8 cellular contexts compared by ENCODE assay signal in genomic region chr4:78057135-78057599, GRCh38. TPM values are rescaled to one million over a fixed set of nuclear protein-coding genes. Genes with fewer than 3 reads are reported as not detected.
A peak's percentile ranks its signal among the peaks of the same experiment; 100 is the strongest.
DNase-seq lines count a peak whose midpoint lies in the region; ATAC-seq and TF ChIP-seq lines count a peak whose summit lies in the region.

Gene FRAS1, plus strand, starts transcription at chr4:78057323. Its CDS starts 687 bp downstream, at chr4:78058010.

- H3K4me1 Mint-ChIP-seq in activated CD4-positive, alpha-beta memory T cell treated with anti-CD3 and anti-CD28 coated beads, Interleukin-2, amount 10 ng/mL, durations not matched to agents 7 days and 5 days: peaks cover 26% of the 10 kb centered on the region

- CTCF ChIA-PET in activated CD4-positive, alpha-beta memory T cell treated with anti-CD3 and anti-CD28 coated beads, Interleukin-2, amount 10 ng/mL, durations not matched to agents 7 days and 5 days (lab: Charles Lee): interaction anchor here (1.4 kb wide), 1 partner anchor 12 kb away, joined by 3 read pairs; no protein-coding TSS in a partner anchor

- H3K9me2 ChIP-seq in neural cell (ENCODE audit: insufficient read depth, low read length): no peaks in the 10 kb centered on the region

- H3K36me3 ChIP-seq in neural cell (ENCODE audit: insufficient read depth, low read length): no peaks in the 10 kb centered on the region

- peaks cover 3% of the 10 kb centered on the region for H3K36me3 Mint-ChIP-seq in activated CD4-positive, alpha-beta memory T cell treated with anti-CD3 and anti-CD28 coated beads, Interleukin-2, amount 10 ng/mL, durations not matched to agents 7 days and 5 days (ENCODE audit: low read depth)

- no peaks in the 10 kb centered on the region for H3K9me3 ChIP-seq in neural cell (ENCODE audit: low read length)

- H3F3A ChIP-seq in neural cell (ENCODE audit: insufficient read depth, low read length, poor library complexity, severe bottlenecking): peaks cover 4% of the 10 kb centered on the region

- peak within 1 kb of the TSS; percentile 90 for H3K4me2 ChIP-seq in neural cell (ENCODE audit: low read length)

- H2AFZ ChIP-seq in neural cell (ENCODE audit: low read depth, low read length): peak within 1 kb of the TSS; percentile 77

- H3K27ac Mint-ChIP-seq in activated CD4-positive, alpha-beta memory T cell treated with anti-CD3 and anti-CD28 coated beads, Interleukin-2, amount 10 ng/mL, durations not matched to agents 7 days and 5 days: no peak within 1 kb of the TSS

- peak within 1 kb of the TSS; percentile 55 for H3K9ac ChIP-seq in neural cell (ENCODE audit: low read length)

- H3K4me3 ChIP-seq in neural cell (ENCODE audit: low read length): peak within 1 kb of the TSS; percentile 86

- ATAC-seq in GM21447 (IDR thresholded peaks at IDR 0.05; ENCODE audit: unreplicated experiment): peak; percentile 27
- no peak for ATAC-seq in GM19324 (IDR thresholded peaks at IDR 0.05; ENCODE audit: low FRiP score, unreplicated experiment)

- no peaks in the 10 kb centered on the region for H3K79me2 ChIP-seq in neural cell (replicated peaks; ENCODE audit: insufficient read depth, low read length)

- peak; percentile 53 for TF ChIP-seq CTCF in neural cell (IDR thresholded peaks at IDR 0.05; ENCODE audit: poor library complexity, severe bottlenecking)

- peak within 1 kb of the TSS; percentile 45 for H3K27ac ChIP-seq in neural cell (ENCODE audit: low read length)

- DNase-seq in D341Med (ENCODE audit: low spot score) (peak; percentile 66), NCI-H1092 (lab: John Stamatoyannopoulos, UW) (peak; percentile 67), fibroblast of the conjunctiva (ENCODE audit: low read depth) (peak; percentile 24), NOMO-1 treated with dmso at 0.1 percent for 144 hours (lab: John Stamatoyannopoulos, UW; ENCODE audit: unreplicated experiment) (no peak)
- no peak for DNase-seq in activated CD4-positive, alpha-beta memory T cell treated with anti-CD3 and anti-CD28 coated beads, Interleukin-2, amount 10 ng/mL, durations not matched to agents 7 days and 5 days

- H3K9me3 Mint-ChIP-seq in activated CD4-positive, alpha-beta memory T cell treated with anti-CD3 and anti-CD28 coated beads, Interleukin-2, amount 10 ng/mL, durations not matched to agents 7 days and 5 days: no peaks in the 10 kb centered on the region

- peak within 1 kb of the TSS; percentile 59 for H3K4me3 Mint-ChIP-seq in activated CD4-positive, alpha-beta memory T cell treated with anti-CD3 and anti-CD28 coated beads, Interleukin-2, amount 10 ng/mL, durations not matched to agents 7 days and 5 days

- peaks cover 74% of the 10 kb centered on the region for H3K27me3 Mint-ChIP-seq in activated CD4-positive, alpha-beta memory T cell treated with anti-CD3 and anti-CD28 coated beads, Interleukin-2, amount 10 ng/mL, durations not matched to agents 7 days and 5 days

- peaks cover 13% of the 10 kb centered on the region for H3K27me3 ChIP-seq in neural cell (ENCODE audit: insufficient read depth, low read depth, low read length)

- no peaks in the 10 kb centered on the region for H4K20me1 ChIP-seq in neural cell (ENCODE audit: insufficient read depth)

- no peak for TF ChIP-seq EP300 in neural cell (conservative IDR thresholded peaks at IDR 0.05; ENCODE audit: poor library complexity, severe bottlenecking)

- no peak for TF ChIP-seq RAD21 in neural cell (conservative IDR thresholded peaks at IDR 0.05)

- POLR2A ChIA-PET in activated CD4-positive, alpha-beta memory T cell treated with anti-CD3 and anti-CD28 coated beads, Interleukin-2, amount 10 ng/mL, durations not matched to agents 7 days and 5 days (lab: Charles Lee): no interaction called here

TF ChIP-seq in neural cell, 6 proteins besides CTCF, POLR2A, EP300 and RAD21:
- peak; percentile 36 for TF ChIP-seq POLR2AphosphoS5 (IDR thresholded peaks at IDR 0.05)
- TF ChIP-seq MXI1 (conservative IDR thresholded peaks at IDR 0.05; ENCODE audit: poor library complexity, severe bottlenecking): peak; percentile 4
- no peak for TF ChIP-seq EZH2 (IDR thresholded peaks at IDR 0.05; ENCODE audit: borderline replicate concordance, insufficient read depth, low read length, poor library complexity, severe bottlenecking)
- TF ChIP-seq SMC3 (conservative IDR thresholded peaks at IDR 0.05; ENCODE audit: poor library complexity): no peak
- no peak for TF ChIP-seq REST (IDR thresholded peaks at IDR 0.05; ENCODE audit: borderline replicate concordance)
- TF ChIP-seq TAF1 (IDR thresholded peaks at IDR 0.05; ENCODE audit: low read depth): no peak

RNA-seq across cellular contexts. Expression of gene FRAS1, which starts in this region (rescaled TPM):
- not detected for total RNA-seq in activated CD4-positive, alpha-beta memory T cell treated with anti-CD3 and anti-CD28 coated beads, Interleukin-2, amount 10 ng/mL, durations not matched to agents 7 days and 5 days
- polyA plus RNA-seq in neural cell: 2.8 and 3.5 TPM in 2 replicates
- polyA minus RNA-seq in neural cell: 9.0 and 12.6 TPM in 2 replicates

Comparison
In these comparisons a context has a peak if more than half of its experiments do, and no peak if none do; other contexts are left out.
1. DNase-seq: peak in D341Med (single experiment), NCI-H1092 (single experiment) and fibroblast of the conjunctiva (single experiment); none in activated CD4-positive, alpha-beta memory T cell treated with anti-CD3 and anti-CD28 coated beads, Interleukin-2, amount 10 ng/mL, durations not matched to agents 7 days and 5 days (single experiment) and NOMO-1 treated with dmso at 0.1 percent for 144 hours (single experiment).